Comparison of ENCODE assay signal across 8 cellular contexts in genomic region chr2:70964596-70965386, GRCh38. TPM values are rescaled to one million over a fixed set of nuclear protein-coding genes. Genes with fewer than 3 reads are reported as not detected.
DNase-seq lines count a peak whose midpoint lies in the region; ATAC-seq and TF ChIP-seq lines count a peak whose summit lies in the region.

No MANE protein-coding gene starts in this region.

- H3K9me3 Mint-ChIP-seq in activated CD4-positive, alpha-beta memory T cell treated with anti-CD3 and anti-CD28 coated beads for 36 hours = no peaks in the 10 kb centered on the region

- ATAC-seq in GM21423 (IDR thresholded peaks at IDR 0.05; ENCODE audit: unreplicated experiment) = peak; percentile 83
- ATAC-seq in HG03469 (IDR thresholded peaks at IDR 0.05; ENCODE audit: unreplicated experiment) = no peak

- TF ChIP-seq CTCF in LNCAP (IDR thresholded peaks at IDR 0.05) = peak; percentile 61

- POLR2A ChIA-PET in activated CD4-positive, alpha-beta memory T cell treated with anti-CD3 and anti-CD28 coated beads for 36 hours (lab: Charles Lee) = interaction anchor here (1.2 kb wide), 1 partner anchor 13 kb away, joined by 4 read pairs; the partner anchor contains the start of gene ANKRD53

- DNase-seq in CD1c-positive myeloid dendritic cell (ENCODE audit: extremely low spot score) = peak; percentile 87
- peak; percentile 87 for DNase-seq in activated CD4-positive, alpha-beta memory T cell treated with anti-CD3 and anti-CD28 coated beads for 36 hours
- DNase-seq in ecto neural progenitor cell (ENCODE audit: low spot score) = peak; percentile 84
- peak; percentile 68 to 69 for DNase-seq in lung microvascular endothelial cell (ENCODE audit: low read depth in 2 of 2)
- DNase-seq in stimulated activated CD4-positive, alpha-beta T cell treated with anti-CD3 and anti-CD28 coated beads, TNF-alpha, amount 100 ng/mL, for 48 hours (ENCODE audit: low read depth in 3 of 3) = peak; percentile 64 to 81 (median 68)

- peak overlapping the region; percentile 76 for H3K4me3 Mint-ChIP-seq in activated CD4-positive, alpha-beta memory T cell treated with anti-CD3 and anti-CD28 coated beads for 36 hours

- no peaks in the 10 kb centered on the region for H3K36me3 Mint-ChIP-seq in activated CD4-positive, alpha-beta memory T cell treated with anti-CD3 and anti-CD28 coated beads for 36 hours

- CTCF ChIA-PET in activated CD4-positive, alpha-beta memory T cell treated with anti-CD3 and anti-CD28 coated beads for 36 hours (lab: Charles Lee) = interaction anchor here (0.6 to 5.1 kb wide), 11 partner anchors 8 to 1938 kb away, joined by 3 to 64 read pairs (median 6); partner anchors contain the start of gene ANKRD53

- H3K4me1 Mint-ChIP-seq in activated CD4-positive, alpha-beta memory T cell treated with anti-CD3 and anti-CD28 coated beads for 36 hours (ENCODE audit: low read depth) = peaks cover 3% of the 10 kb centered on the region

- intact Hi-C loops in activated CD4-positive, alpha-beta memory T cell treated with anti-CD3 and anti-CD28 coated beads for 36 hours (cut with micrococcal nuclease) = loop anchor here (1.0 to 2.0 kb wide), 4 partner anchors 13 to 37 kb away; no protein-coding TSS in a partner anchor

- H3K27ac Mint-ChIP-seq in activated CD4-positive, alpha-beta memory T cell treated with anti-CD3 and anti-CD28 coated beads for 36 hours = no peak overlapping the region

- peaks cover 16% of the 10 kb centered on the region for H3K27me3 Mint-ChIP-seq in activated CD4-positive, alpha-beta memory T cell treated with anti-CD3 and anti-CD28 coated beads for 36 hours

RNA-seq across cellular contexts. Expression of gene ANKRD53, which starts 13.6 kb away (rescaled TPM):
- total RNA-seq in activated CD4-positive, alpha-beta memory T cell treated with anti-CD3 and anti-CD28 coated beads for 36 hours = not detected
- 0.20 and 0.22 TPM in 2 replicates for total RNA-seq in lung microvascular endothelial cell

RNA-seq across cellular contexts. Expression of gene ATP6V1B1, which starts 29.1 kb away (rescaled TPM):
- not detected for total RNA-seq in activated CD4-positive, alpha-beta memory T cell treated with anti-CD3 and anti-CD28 coated beads for 36 hours
- not detected in 2 replicates for total RNA-seq in lung microvascular endothelial cell

RNA-seq across cellular contexts. Expression of gene TEX261, which starts 29.9 kb away (rescaled TPM):
- 10 to 100 TPM; 29.0 to 29.9 TPM for total RNA-seq in activated CD4-positive, alpha-beta memory T cell treated with anti-CD3 and anti-CD28 coated beads for 36 hours
- total RNA-seq in lung microvascular endothelial cell = 21.6 and 26.0 TPM in 2 replicates
